ENCODE assay signal across 34 cellular contexts in genomic region chr18:80070825-80071224, GRCh38.
"Had no signal": no experiment of that assay in that cellular context is flagged by ENCODE, and none has a peak within 500 bp of the region (broad histone marks: within the 10 kb centered on the region; RNA-seq: fewer than 3 reads in every experiment).

No MANE protein-coding gene starts in this region.

- H3K4me3 Mint-ChIP-seq: activated CD8-positive, alpha-beta T cell treated with anti-CD3 and anti-CD28 coated beads for 36 hours; activated naive CD4-positive, alpha-beta T cell treated with anti-CD3 and anti-CD28 coated beads for 36 hours; activated T-cell treated with anti-CD3 and anti-CD28 coated beads, Interleukin-2, amount 50 U/mL, for 24 hours; activated T-helper 1 cell treated with anti-CD3 and anti-CD28 coated beads, Interleukin-12 subunit alpha, Interleukin-12 subunit beta, Interleukin-2, Interleukin-4 antibody, amounts not matched to agents 30 ng/mL and 10 ng/mL and 1 ng/mL, durations not matched to agents 14 hours and 24 hours and 36 hours; brain; T-helper 17 cell had no signal

- H3K4me1 ChIP-seq: adrenal gland, Peyer's patch, SJCRH30 had no signal

- ATAC-seq: activated CD8-positive, alpha-beta T cell treated with anti-CD3 and anti-CD28 coated beads for 36 hours; activated naive CD4-positive, alpha-beta T cell treated with anti-CD3 and anti-CD28 coated beads, Interleukin-2, amount 50 U/mL, for 72 hours; Right ventricle myocardium inferior; T-helper 17 cell had no signal

- H3K9me3 ChIP-seq: adrenal gland, MG63, Peyer's patch, SJCRH30, SK-N-SH had no signal

- H3K9ac ChIP-seq: SK-N-SH had no signal

- H3K27ac Mint-ChIP-seq: activated CD8-positive, alpha-beta T cell treated with anti-CD3 and anti-CD28 coated beads for 36 hours; activated naive CD4-positive, alpha-beta T cell treated with anti-CD3 and anti-CD28 coated beads for 36 hours; activated naive CD4-positive, alpha-beta T cell treated with anti-CD3 and anti-CD28 coated beads, Interleukin-2, amount 50 U/mL, for 72 hours; activated T-cell treated with anti-CD3 and anti-CD28 coated beads, Interleukin-2, amount 50 U/mL, for 24 hours; activated T-helper 1 cell treated with anti-CD3 and anti-CD28 coated beads, Interleukin-12 subunit alpha, Interleukin-12 subunit beta, Interleukin-2, Interleukin-4 antibody, amounts not matched to agents 30 ng/mL and 10 ng/mL and 1 ng/mL, durations not matched to agents 14 hours and 24 hours and 36 hours; brain; T-helper 17 cell had no signal

- H3K9me3 Mint-ChIP-seq: activated CD8-positive, alpha-beta T cell treated with anti-CD3 and anti-CD28 coated beads for 36 hours; activated naive CD4-positive, alpha-beta T cell treated with anti-CD3 and anti-CD28 coated beads for 36 hours; activated naive CD4-positive, alpha-beta T cell treated with anti-CD3 and anti-CD28 coated beads, Interleukin-2, amount 50 U/mL, for 72 hours; activated T-cell treated with anti-CD3 and anti-CD28 coated beads, Interleukin-2, amount 50 U/mL, for 24 hours; activated T-helper 1 cell treated with anti-CD3 and anti-CD28 coated beads, Interleukin-12 subunit alpha, Interleukin-12 subunit beta, Interleukin-2, Interleukin-4 antibody, amounts not matched to agents 30 ng/mL and 10 ng/mL and 1 ng/mL, durations not matched to agents 14 hours and 24 hours and 36 hours had no signal

- H3K4me3 ChIP-seq: adrenal gland, MG63, Peyer's patch, SJCRH30 had no signal

- H3K27me3 Mint-ChIP-seq: activated CD8-positive, alpha-beta T cell treated with anti-CD3 and anti-CD28 coated beads for 36 hours; activated T-cell treated with anti-CD3 and anti-CD28 coated beads, Interleukin-2, amount 50 U/mL, for 24 hours had no signal

- H3K27me3 ChIP-seq: adrenal gland, MG63, Peyer's patch, SJCRH30 had no signal

- DNase-seq: activated CD4-positive, alpha-beta T cell treated with anti-CD3 and anti-CD28 coated beads for 1 hour; activated CD4-positive, alpha-beta T cell treated with anti-CD3 and anti-CD28 coated beads for 48 hours; activated CD4-positive, alpha-beta T cell treated with anti-CD3 and anti-CD28 coated beads, Interleukin-2, amount 50 U/mL, for 4 hours; activated CD4-positive, CD25-positive, alpha-beta regulatory T cell; activated CD8-positive, alpha-beta T cell treated with anti-CD3 and anti-CD28 coated beads for 36 hours; activated gamma-delta T cell treated with Interleukin-2 at 50 U/mL for 16 hours; activated naive CD4-positive, alpha-beta T cell treated with anti-CD3 and anti-CD28 coated beads for 36 hours; activated T-cell treated with anti-CD3 and anti-CD28 coated beads, Interleukin-2, amount 50 U/mL, for 24 hours; adrenal gland; caudate nucleus; cerebellar nuclear complex; Kasumi-1; MG63; NCI-H1048; NCI-H1105 treated with DMSO at 0.1 percent for 48 hours; NCI-H1436; NCI-H1694; NCI-H1930; NCI-H2081 treated with DMSO at 0.1 percent for 48 hours; NCI-H226; NCI-H446 treated with DMSO at 0.1 percent for 48 hours; NCI-H524; Peyer's patch; SJCRH30; SK-N-SH; T-helper 17 cell had no signal

- H3K36me3 ChIP-seq: adrenal gland, MG63, Peyer's patch, SJCRH30 had no signal

- H3K4me1 Mint-ChIP-seq: brain had no signal

- H3K36me3 Mint-ChIP-seq: activated naive CD4-positive, alpha-beta T cell treated with anti-CD3 and anti-CD28 coated beads, Interleukin-2, amount 50 U/mL, for 72 hours had no signal

- H3K27ac ChIP-seq: adrenal gland, Peyer's patch, RWPE1, SJCRH30, VCaP had no signal

- H3K4me2 ChIP-seq: SK-N-SH had no signal

- FAIRE-seq: astrocyte, bronchial epithelial cell had no signal
